8 cellular contexts compared by ENCODE assay signal in genomic region chr2:106384548-106384947, GRCh38.
A peak's percentile ranks its signal among the peaks of the same experiment; 100 is the strongest.
DNase-seq lines count a peak whose midpoint lies in the region; ATAC-seq, FAIRE-seq and TF ChIP-seq lines count a peak whose summit lies in the region.
"Not testable (repeated sequence)": the region's sequence is repeated elsewhere in the genome, so short reads cannot be mapped to it uniquely, and the experiment has no call there.

No MANE protein-coding gene starts in this region.

- peaks cover 30% of the 10 kb centered on the region for H3K4me1 Mint-ChIP-seq in neural progenitor cell
- H3K4me1 Mint-ChIP-seq in type B pancreatic cell (ENCODE audit: unreplicated experiment): not testable (repeated sequence)

- CTCF ChIA-PET in HepG2 (lab: Yijun Ruan, JAX; ENCODE audit: low intra/inter-chr PET ratio, low total read pairs): not testable (repeated sequence)

- not testable (repeated sequence) for H3F3A ChIP-seq in neural progenitor cell (ENCODE audit: low read depth)

- TF ChIP-seq EP300 in HepG2 (IDR thresholded peaks at IDR 0.05; ENCODE audit: low read depth in 2 of 2, low read length in 2 of 2) (peak in 1 of 2 experiments; percentile 87; a peak in 2 of 4 replicates), HepG2 (CRISPR knock-in tag; IDR thresholded peaks at IDR 0.05; ENCODE audit: borderline replicate concordance) (peak; percentile 63; the same call in 1 of the 2 replicates)

- not testable (repeated sequence) for H3K27me3 Mint-ChIP-seq in neural progenitor cell (ENCODE audit: insufficient read depth, low read depth); type B pancreatic cell

- not testable (repeated sequence) for H3K27me3 ChIP-seq in colonic mucosa; HepG2 (ENCODE audit: control insufficient read depth in 1 of 2, insufficient read depth in 2 of 2, low read length in 2 of 2); right lobe of liver; neural progenitor cell; small intestine (ENCODE audit: control insufficient read depth in 2 of 2, insufficient read depth in 2 of 2, low read length in 2 of 2)

- not testable (repeated sequence) for BruUV-seq in HepG2 (replicated peaks; lab: Mats Ljungman, UMichigan)

- ATAC-seq in left colon: peak; percentile 96
- ATAC-seq in HepG2: peak; percentile 96
- ATAC-seq in right lobe of liver: peak; percentile 66 to 86 (median 71)

- TF ChIP-seq RAD21 in HepG2 (CRISPR knock-in tag; IDR thresholded peaks at IDR 0.05): not testable (repeated sequence)

- not testable (repeated sequence) for H3K36me3 ChIP-seq in colonic mucosa; HepG2 (replicated peaks in 1 of 2; ENCODE audit: control insufficient read depth in 1 of 2, insufficient read depth in 2 of 2, low read length in 2 of 2); right lobe of liver; neural progenitor cell; small intestine (ENCODE audit: control insufficient read depth in 2 of 2, insufficient read depth in 2 of 2, low read length in 2 of 2)

- not testable (repeated sequence) for TF ChIP-seq POLR2A in HepG2 (IDR thresholded peaks at IDR 0.05; ENCODE audit: insufficient read depth in 1 of 2, low read depth in 2 of 2, low read length in 2 of 2)
- peak; percentile 64 for TF ChIP-seq POLR2A in right lobe of liver (IDR thresholded peaks at IDR 0.05)

- H3K36me3 Mint-ChIP-seq in neural progenitor cell, type B pancreatic cell: not testable (repeated sequence)

- WGBS in HepG2 (ENCODE audit: low lambda C conversion rate): 6% methylated on average over 8 of the region's 8 CpGs
- 22% methylated on average over 6 of the region's 8 CpGs for WGBS in right lobe of liver (ENCODE audit: insufficient coverage, low coverage, low lambda C conversion rate, missing lambda C conversion rate)
- 53 to 71% (median 63%) methylated on average over 6 to 8 of the region's 8 CpGs for WGBS in small intestine, 3 donors

- H3K4me3 Mint-ChIP-seq in neural progenitor cell: not testable (repeated sequence)
- peak overlapping the region; percentile 28 for H3K4me3 Mint-ChIP-seq in type B pancreatic cell

- H3K4me3 ChIP-seq in colonic mucosa; HepG2 (replicated peaks in 1 of 3; ENCODE audit: insufficient read depth in 1 of 3, low read depth in 2 of 3, low read length in 3 of 3); neural progenitor cell; small intestine (ENCODE audit: low read depth in 1 of 2, low read length in 2 of 2): not testable (repeated sequence)
- peak overlapping the region in 2 of 3 donors; percentile 67 to 78 for H3K4me3 ChIP-seq in right lobe of liver

- H3K27ac Mint-ChIP-seq in neural progenitor cell: peak overlapping the region; percentile 15
- peak overlapping the region; percentile 23 for H3K27ac Mint-ChIP-seq in type B pancreatic cell

- in situ Hi-C loops in HepG2 (cut with HindIII; ENCODE audit: extremely low pct_ligation_motif_present, low pct_unique_long_range_greater_than_20kb): not testable (repeated sequence)

- H3K4me2 ChIP-seq in HepG2 (ENCODE audit: low read depth, low read length): peak overlapping the region; percentile 56
- H3K4me2 ChIP-seq in neural progenitor cell: not testable (repeated sequence)

- not testable (repeated sequence) for H2AFZ ChIP-seq in HepG2 (ENCODE audit: low read length); neural progenitor cell (replicated peaks)

- H3K9me3 Mint-ChIP-seq in neural progenitor cell, type B pancreatic cell: not testable (repeated sequence)

- DNase-seq in colonic mucosa (peak; percentile 26), left colon (peak; percentile 8 to 24), HepG2 (ENCODE audit: low spot score) (peak; percentile 44), right lobe of liver (peak; percentile 59 to 77 (median 70)), mucosa of gallbladder (ENCODE audit: low spot score) (peak; percentile 68), small intestine (peak; percentile 84)
- not testable (repeated sequence) for DNase-seq in neural progenitor cell (ENCODE audit: low spot score); type B pancreatic cell (ENCODE audit: extremely low spot score, unreplicated experiment)

- intact Hi-C loops in colonic mucosa (cut with DNase I); left colon (cut with DNase I, micrococcal nuclease); HepG2 (cut with micrococcal nuclease; ENCODE audit: unreplicated experiment); right lobe of liver (cut with DNase I): not testable (repeated sequence)

- POLR2A ChIA-PET in HepG2 (lab: Yijun Ruan, JAX): not testable (repeated sequence)

- not testable (repeated sequence) for FAIRE-seq in HepG2 (lab: Jason Lieb, UNC); small intestine (lab: Jason Lieb, UNC)

- not testable (repeated sequence) for H3K9ac ChIP-seq in colonic mucosa (ENCODE audit: low read depth in 2 of 2, low read length in 2 of 2); HepG2 (ENCODE audit: insufficient read depth, low read depth, low read length); neural progenitor cell

- not testable (repeated sequence) for TF ChIP-seq CTCF in colonic mucosa (IDR thresholded peaks at IDR 0.05); HepG2 (CRISPR knock-in tag; IDR thresholded peaks at IDR 0.05); right lobe of liver (IDR thresholded peaks at IDR 0.05); neural progenitor cell (IDR thresholded peaks at IDR 0.05); type B pancreatic cell (conservative IDR thresholded peaks at IDR 0.05)

- not testable (repeated sequence) for H4K20me1 ChIP-seq in HepG2 (ENCODE audit: insufficient read depth, low read length); neural progenitor cell (ENCODE audit: low read depth)

- H3K4me1 ChIP-seq in colonic mucosa; neural progenitor cell; small intestine (ENCODE audit: control insufficient read depth in 2 of 2, insufficient read depth in 1 of 2, low read depth in 1 of 2, low read length in 1 of 2): not testable (repeated sequence)
- peaks cover 40% of the 10 kb centered on the region for H3K4me1 ChIP-seq in HepG2 (ENCODE audit: insufficient read depth, low read length)
- peaks cover 0 to 19% (median 0%) of the 10 kb centered on the region in 4 donors for H3K4me1 ChIP-seq in right lobe of liver

- H3K27ac ChIP-seq in colonic mucosa, neural progenitor cell: not testable (repeated sequence)
- H3K27ac ChIP-seq in HepG2 (ENCODE audit: extremely low read length, insufficient read depth, low read length) (peak overlapping the region; percentile 80), right lobe of liver (peak overlapping the region; percentile 54 to 93 (median 82)), small intestine (ENCODE audit: low read depth in 1 of 2, low read length in 1 of 2) (peak overlapping the region in 1 of 2 donors; percentile 76)

- H3K79me2 ChIP-seq in HepG2 (ENCODE audit: insufficient read depth, low read length); neural progenitor cell (ENCODE audit: low read depth): not testable (repeated sequence)

- H3K9me3 ChIP-seq in colonic mucosa; HepG2 (ENCODE audit: low read length); right lobe of liver; neural progenitor cell (ENCODE audit: low read depth); small intestine (ENCODE audit: control insufficient read depth, low read depth): not testable (repeated sequence)

TF ChIP-seq in HepG2, 621 proteins besides CTCF, POLR2A, EP300 and RAD21 (continues in another document):
- TF ChIP-seq KDM5B (CRISPR knock-in tag; IDR thresholded peaks at IDR 0.05; ENCODE audit: borderline replicate concordance) (peak; percentile 68; the same call in 1 of the 2 replicates), NFIC (IDR thresholded peaks at IDR 0.05; ENCODE audit: low read length) (peak; percentile 60; the same call in 1 of the 2 replicates), SOX5 (CRISPR knock-in tag; IDR thresholded peaks at IDR 0.05; ENCODE audit: borderline replicate concordance) (peak; percentile 46), ZMYM3 (CRISPR knock-in tag; IDR thresholded peaks at IDR 0.05) (peak; percentile 79; the same call in 1 of the 2 replicates), HOXA3 (CRISPR knock-in tag; IDR thresholded peaks at IDR 0.05) (peak; percentile 62; the same call in 1 of the 2 replicates), NR2C2 (CRISPR knock-in tag; IDR thresholded peaks at IDR 0.05; ENCODE audit: borderline replicate concordance) (peak; percentile 66; the same call in 1 of the 2 replicates), SP4 (CRISPR knock-in tag; IDR thresholded peaks at IDR 0.05) (peak; percentile 46; the same call in 1 of the 2 replicates), SPEN (CRISPR knock-in tag; IDR thresholded peaks at IDR 0.05; ENCODE audit: low read depth) (peak; percentile 65; the same call in 1 of the 2 replicates), GATAD2A (CRISPR knock-in tag; IDR thresholded peaks at IDR 0.05) (peak; percentile 85), ZMAT3 (CRISPR knock-in tag; conservative IDR thresholded peaks at IDR 0.05) (peak; percentile 70; the same call in 1 of the 2 replicates)
